Comparison of ENCODE assay signal across 37 cellular contexts in genomic region chr7:7499892-7500291, GRCh38. TPM values are rescaled to one million over a fixed set of nuclear protein-coding genes. Genes with fewer than 3 reads are reported as not detected.
"Had no signal": no experiment of that assay in that cellular context is flagged by ENCODE, and none has a peak within 500 bp of the region (broad histone marks: within the 10 kb centered on the region; RNA-seq: fewer than 3 reads in every experiment).

No MANE protein-coding gene starts in this region.

- H3K27ac Mint-ChIP-seq: activated B cell treated with CpG ODN at 0.5 μM for 24 hours; activated CD4-positive, alpha-beta memory T cell treated with anti-CD3 and anti-CD28 coated beads for 36 hours; activated CD4-positive, alpha-beta T cell treated with anti-CD3 and anti-CD28 coated beads, Interleukin-2, amount 10 ng/mL, durations not matched to agents 24 days and 14 days; activated CD8-positive, alpha-beta T cell treated with anti-CD3 and anti-CD28 coated beads for 36 hours; activated naive CD4-positive, alpha-beta T cell treated with anti-CD3 and anti-CD28 coated beads for 36 hours; activated naive CD4-positive, alpha-beta T cell treated with anti-CD3 and anti-CD28 coated beads, Interleukin-2, amount 50 U/mL, for 72 hours; activated naive CD8-positive, alpha-beta T cell treated with anti-CD3 and anti-CD28 coated beads for 36 hours; activated T-cell treated with anti-CD3 and anti-CD28 coated beads, Interleukin-2, amount 50 U/mL, for 72 hours; activated T-helper 1 cell treated with anti-CD3 and anti-CD28 coated beads, Interleukin-12 subunit alpha, Interleukin-12 subunit beta, Interleukin-2, Interleukin-4 antibody, amounts not matched to agents 30 ng/mL and 10 ng/mL and 1 ng/mL, durations not matched to agents 14 hours and 24 hours and 36 hours; activated T-helper 17 cell treated with anti-CD3 and anti-CD28 coated beads, Interleukin-2, amount 50 U/mL, for 72 hours; T-helper 1 cell treated with Interleukin-12 subunit alpha and Interleukin-12 subunit beta and Interleukin-4 antibody, amounts not matched to agents 30 μg/mL and 1 μg/mL, for 36 hours; T-helper 2 cell treated with Interferon-gamma antibody and Interleukin-4, amounts not matched to agents 5 μg/mL and 100 μg/mL, for 36 hours had no signal

- FAIRE-seq: astrocyte, TTC549 had no signal

- H3K4me3 Mint-ChIP-seq: activated B cell treated with CpG ODN at 0.5 μM for 24 hours; activated CD4-positive, alpha-beta memory T cell treated with anti-CD3 and anti-CD28 coated beads for 36 hours; activated CD4-positive, alpha-beta T cell treated with anti-CD3 and anti-CD28 coated beads, Interleukin-2, amount 10 ng/mL, durations not matched to agents 24 days and 14 days; activated CD8-positive, alpha-beta T cell treated with anti-CD3 and anti-CD28 coated beads for 36 hours; activated naive CD4-positive, alpha-beta T cell treated with anti-CD3 and anti-CD28 coated beads for 36 hours; activated naive CD8-positive, alpha-beta T cell treated with anti-CD3 and anti-CD28 coated beads for 36 hours; activated T-cell treated with anti-CD3 and anti-CD28 coated beads, Interleukin-2, amount 50 U/mL, for 4 hours; activated T-cell treated with anti-CD3 and anti-CD28 coated beads, Interleukin-2, amount 50 U/mL, for 72 hours; activated T-helper 1 cell treated with anti-CD3 and anti-CD28 coated beads, Interleukin-12 subunit alpha, Interleukin-12 subunit beta, Interleukin-2, Interleukin-4 antibody, amounts not matched to agents 30 ng/mL and 10 ng/mL and 1 ng/mL, durations not matched to agents 14 hours and 24 hours and 36 hours; activated T-helper 17 cell treated with anti-CD3 and anti-CD28 coated beads, Interleukin-2, amount 50 U/mL, for 72 hours; T-helper 1 cell treated with Interleukin-12 subunit alpha and Interleukin-12 subunit beta and Interleukin-4 antibody, amounts not matched to agents 30 μg/mL and 1 μg/mL, for 36 hours; T-helper 2 cell treated with Interferon-gamma antibody and Interleukin-4, amounts not matched to agents 5 μg/mL and 100 μg/mL, for 36 hours had no signal

- H3K9me3 Mint-ChIP-seq: activated B cell treated with CpG ODN at 0.5 μM for 24 hours; activated CD4-positive, alpha-beta memory T cell treated with anti-CD3 and anti-CD28 coated beads for 36 hours; activated CD4-positive, alpha-beta T cell treated with anti-CD3 and anti-CD28 coated beads, Interleukin-2, amount 10 ng/mL, durations not matched to agents 24 days and 14 days; activated CD8-positive, alpha-beta T cell treated with anti-CD3 and anti-CD28 coated beads for 36 hours; activated naive CD4-positive, alpha-beta T cell treated with anti-CD3 and anti-CD28 coated beads for 36 hours; activated naive CD4-positive, alpha-beta T cell treated with anti-CD3 and anti-CD28 coated beads, Interleukin-2, amount 50 U/mL, for 72 hours; activated naive CD8-positive, alpha-beta T cell treated with anti-CD3 and anti-CD28 coated beads for 36 hours; activated T-cell treated with anti-CD3 and anti-CD28 coated beads, Interleukin-2, amount 50 U/mL, for 4 hours; activated T-cell treated with anti-CD3 and anti-CD28 coated beads, Interleukin-2, amount 50 U/mL, for 72 hours; activated T-helper 1 cell treated with anti-CD3 and anti-CD28 coated beads, Interleukin-12 subunit alpha, Interleukin-12 subunit beta, Interleukin-2, Interleukin-4 antibody, amounts not matched to agents 30 ng/mL and 10 ng/mL and 1 ng/mL, durations not matched to agents 14 hours and 24 hours and 36 hours; activated T-helper 17 cell treated with anti-CD3 and anti-CD28 coated beads, Interleukin-2, amount 50 U/mL, for 72 hours; T-helper 1 cell treated with Interleukin-12 subunit alpha and Interleukin-12 subunit beta and Interleukin-4 antibody, amounts not matched to agents 30 μg/mL and 1 μg/mL, for 36 hours; T-helper 2 cell treated with Interferon-gamma antibody and Interleukin-4, amounts not matched to agents 5 μg/mL and 100 μg/mL, for 36 hours had no signal

- DNase-seq: activated B cell treated with CpG ODN at 0.5 μM for 24 hours; activated CD4-positive, alpha-beta memory T cell treated with anti-CD3 and anti-CD28 coated beads for 36 hours; activated CD4-positive, alpha-beta T cell treated with anti-CD3 and anti-CD28 coated beads for 4 hours; activated CD4-positive, alpha-beta T cell treated with anti-CD3 and anti-CD28 coated beads, Interleukin-2, amount 10 ng/mL, durations not matched to agents 24 days and 14 days; activated CD4-positive, alpha-beta T cell treated with anti-CD3 and anti-CD28 coated beads, Interleukin-2, amount 50 U/mL, for 1 hour; activated CD4-positive, alpha-beta T cell treated with anti-CD3 and anti-CD28 coated beads, Interleukin-2, amount 50 U/mL, for 4 hours; activated CD4-positive, CD25-positive, alpha-beta regulatory T cell treated with anti-CD3 and anti-CD28 coated beads, Interleukin-2, amount 50 U/mL, for 72 hours; activated CD8-positive, alpha-beta memory T cell treated with anti-CD3 and anti-CD28 coated beads, Interleukin-2, amount 50 U/mL, for 4 hours; activated CD8-positive, alpha-beta T cell treated with anti-CD3 and anti-CD28 coated beads for 36 hours; activated effector memory CD4-positive, alpha-beta T cell treated with anti-CD3 and anti-CD28 coated beads, Interleukin-2, amount 50 U/mL, for 16 hours; activated gamma-delta T cell treated with Interleukin-2 at 50 U/mL for 16 hours; activated naive CD4-positive, alpha-beta T cell; activated naive CD4-positive, alpha-beta T cell treated with anti-CD3 and anti-CD28 coated beads for 36 hours; activated naive CD4-positive, alpha-beta T cell treated with anti-CD3 and anti-CD28 coated beads, Interleukin-2, amount 50 U/mL, for 16 hours; activated naive CD8-positive, alpha-beta T cell treated with anti-CD3 and anti-CD28 coated beads for 36 hours; activated T-cell treated with anti-CD3 and anti-CD28 coated beads for 4 hours; activated T-cell treated with anti-CD3 and anti-CD28 coated beads, Interleukin-2, amount 50 U/mL, for 1 hour; activated T-cell treated with anti-CD3 and anti-CD28 coated beads, Interleukin-2, amount 50 U/mL, for 4 hours; activated T-cell treated with anti-CD3 and anti-CD28 coated beads, Interleukin-2, amount 50 U/mL, for 72 hours; adrenal gland; amniotic stem cell; aorta; body of pancreas; brain microvascular endothelial cell; central memory CD4-positive, alpha-beta T cell; T-helper 2 cell; T-helper 9 cell had no signal

- H3K27me3 Mint-ChIP-seq: activated B cell treated with CpG ODN at 0.5 μM for 24 hours; activated CD8-positive, alpha-beta T cell treated with anti-CD3 and anti-CD28 coated beads for 36 hours had no signal

- H3K9me3 ChIP-seq: adrenal gland, body of pancreas, breast epithelium had no signal

- H3K36me3 Mint-ChIP-seq: activated CD4-positive, alpha-beta memory T cell treated with anti-CD3 and anti-CD28 coated beads for 36 hours; activated naive CD4-positive, alpha-beta T cell treated with anti-CD3 and anti-CD28 coated beads, Interleukin-2, amount 50 U/mL, for 72 hours had no signal

- H3K4me1 Mint-ChIP-seq: activated B cell treated with CpG ODN at 0.5 μM for 24 hours; activated CD4-positive, alpha-beta T cell treated with anti-CD3 and anti-CD28 coated beads, Interleukin-2, amount 10 ng/mL, durations not matched to agents 24 days and 14 days; activated naive CD8-positive, alpha-beta T cell treated with anti-CD3 and anti-CD28 coated beads for 36 hours; activated T-helper 17 cell treated with anti-CD3 and anti-CD28 coated beads, Interleukin-2, amount 50 U/mL, for 72 hours had no signal

- H3K4me1 ChIP-seq: adrenal gland, body of pancreas, breast epithelium had no signal

- H3K27ac ChIP-seq: adrenal gland, body of pancreas, brain microvascular endothelial cell, breast epithelium, VCaP had no signal

- H3K4me3 ChIP-seq: adrenal gland, body of pancreas, breast epithelium had no signal

- ATAC-seq: activated CD8-positive, alpha-beta T cell treated with anti-CD3 and anti-CD28 coated beads for 36 hours; activated naive CD4-positive, alpha-beta T cell treated with anti-CD3 and anti-CD28 coated beads, Interleukin-2, amount 50 U/mL, for 72 hours; activated T-cell treated with anti-CD3 and anti-CD28 coated beads, Interleukin-2, amount 50 U/mL, for 4 hours; activated T-cell treated with anti-CD3 and anti-CD28 coated beads, Interleukin-2, amount 50 U/mL, for 72 hours; activated T-helper 17 cell treated with anti-CD3 and anti-CD28 coated beads, Interleukin-2, amount 50 U/mL, for 72 hours; body of pancreas had no signal

- H3K36me3 ChIP-seq: adrenal gland, brain microvascular endothelial cell, breast epithelium had no signal

- H3K27me3 ChIP-seq: adrenal gland, body of pancreas, brain microvascular endothelial cell, breast epithelium had no signal

RNA-seq across cellular contexts. Expression of gene COL28A1, which starts 35.8 kb away (rescaled TPM):
- total RNA-seq: activated CD4-positive, alpha-beta T cell treated with anti-CD3 and anti-CD28 coated beads, Interleukin-2, amount 10 ng/mL, durations not matched to agents 24 days and 14 days; activated CD8-positive, alpha-beta memory T cell treated with anti-CD3 and anti-CD28 coated beads for 36 hours; activated CD8-positive, alpha-beta T cell treated with anti-CD3 and anti-CD28 coated beads for 36 hours; activated naive CD4-positive, alpha-beta T cell treated with anti-CD3 and anti-CD28 coated beads for 36 hours; activated T-helper 1 cell treated with anti-CD3 and anti-CD28 coated beads, Interleukin-12 subunit alpha, Interleukin-12 subunit beta, Interleukin-2, Interleukin-4 antibody, amounts not matched to agents 30 ng/mL and 10 ng/mL and 1 ng/mL, durations not matched to agents 14 hours and 24 hours and 36 hours had no signal
